In the genomic region with DNA sequence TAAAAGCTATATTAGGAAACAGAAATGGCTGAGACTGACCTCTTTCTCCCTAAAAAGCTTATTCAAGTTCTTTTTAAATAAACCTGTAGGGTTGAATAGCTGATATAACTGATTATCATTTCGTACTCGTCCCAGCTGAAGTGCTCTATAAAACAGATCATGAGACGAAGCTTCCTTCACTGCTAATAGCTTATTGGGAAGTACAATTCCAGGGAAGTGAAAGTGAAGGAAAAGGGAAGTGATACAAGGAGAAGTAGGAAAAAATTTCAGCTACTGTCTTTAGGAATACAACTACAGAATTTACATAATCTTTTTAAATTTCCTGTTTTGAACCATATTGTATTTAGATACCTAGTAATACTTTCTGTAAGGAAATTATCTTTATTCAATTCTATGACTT, we compare ENCODE assay signal across 29 cellular contexts.
"Had no signal": no experiment of that assay in that cellular context is flagged by ENCODE, and none has a peak within 500 bp of the region (broad histone marks: within the 10 kb centered on the region; RNA-seq: fewer than 3 reads in every experiment).

No MANE protein-coding gene starts in this region.

- H3K4me3 ChIP-seq: ascending aorta, cardiac muscle cell had no signal

- H3K9me3 ChIP-seq: ascending aorta had no signal

- H3K4me1 ChIP-seq: ascending aorta had no signal

- DNase-seq: activated CD4-positive, alpha-beta memory T cell treated with anti-CD3 and anti-CD28 coated beads, Interleukin-2, amount 10 ng/mL, durations not matched to agents 7 days and 5 days; activated CD4-positive, alpha-beta T cell treated with anti-CD3 and anti-CD28 coated beads for 1 hour; activated CD4-positive, alpha-beta T cell treated with anti-CD3 and anti-CD28 coated beads for 36 hours; activated CD4-positive, alpha-beta T cell treated with anti-CD3 and anti-CD28 coated beads for 48 hours; activated CD4-positive, alpha-beta T cell treated with anti-CD3 and anti-CD28 coated beads, Interleukin-2, amount 10 ng/mL, durations not matched to agents 7 days and 5 days; activated CD4-positive, alpha-beta T cell treated with anti-CD3 and anti-CD28 coated beads, Interleukin-2, amount 50 U/mL, for 48 hours; activated CD4-positive, CD25-positive, alpha-beta regulatory T cell; activated CD8-positive, alpha-beta memory T cell treated with anti-CD3 and anti-CD28 coated beads for 24 hours; activated CD8-positive, alpha-beta memory T cell treated with anti-CD3 and anti-CD28 coated beads, Interleukin-2, amount 10 ng/mL, durations not matched to agents 7 days and 5 days; activated CD8-positive, alpha-beta memory T cell treated with anti-CD3 and anti-CD28 coated beads, Interleukin-2, amount 50 U/mL, for 48 hours; activated CD8-positive, alpha-beta T cell treated with anti-CD3 and anti-CD28 coated beads, Interleukin-2, amount 10 ng/mL, durations not matched to agents 7 days and 5 days; activated effector memory CD4-positive, alpha-beta T cell treated with Interleukin-2 at 50 U/mL for 16 hours; activated gamma-delta T cell; activated naive CD4-positive, alpha-beta T cell treated with anti-CD3 and anti-CD28 coated beads, Interleukin-2, amount 10 ng/mL, durations not matched to agents 7 days and 5 days; activated naive CD4-positive, alpha-beta T cell treated with Interleukin-2 at 50 U/mL for 16 hours; activated naive CD8-positive, alpha-beta T cell treated with anti-CD3 and anti-CD28 coated beads, Interleukin-2, amount 10 ng/mL, durations not matched to agents 7 days and 5 days; activated naive CD8-positive, alpha-beta T cell treated with anti-CD3 and anti-CD28 coated beads, Interleukin-2, amount 50 U/mL, for 24 hours; activated T-cell treated with anti-CD3 and anti-CD28 coated beads, Interleukin-2, amount 50 U/mL, for 24 hours; activated T-cell treated with anti-CD3 and anti-CD28 coated beads, Interleukin-2, amount 50 U/mL, for 48 hours; amygdala; anterior cingulate cortex; caudate nucleus; cerebellar nuclear complex; T-helper 1 cell; T-helper 2 cell; T-helper 9 cell; WERI-Rb-1 had no signal

- H3K27ac ChIP-seq: ascending aorta, cardiac muscle cell, WERI-Rb-1 had no signal

- H3K36me3 ChIP-seq: ascending aorta, cardiac muscle cell, WERI-Rb-1 had no signal

- H3K27me3 ChIP-seq: ascending aorta, cardiac muscle cell had no signal
